ENCODE assay signal across 10 cellular contexts in genomic region chr16:66426112-66427035, GRCh38. TPM values are rescaled to one million over a fixed set of nuclear protein-coding genes. Genes with fewer than 3 reads are reported as not detected.
DNase-seq lines count a peak whose midpoint lies in the region; ATAC-seq and TF ChIP-seq lines count a peak whose summit lies in the region.
"Had no signal": no experiment of that assay in that cellular context is flagged by ENCODE, and none has a peak within 500 bp of the region (broad histone marks: within the 10 kb centered on the region; RNA-seq: fewer than 3 reads in every experiment).

No MANE protein-coding gene starts in this region.

- no peak for TF ChIP-seq CTCF in esophagus muscularis mucosa (IDR thresholded peaks at IDR 0.05)

- ATAC-seq in HG03135 (IDR thresholded peaks at IDR 0.05; ENCODE audit: unreplicated experiment) (no peak), HG03439 (IDR thresholded peaks at IDR 0.05; ENCODE audit: unreplicated experiment) (no peak)

- TF ChIP-seq POLR2A in esophagus muscularis mucosa (IDR thresholded peaks at IDR 0.05; ENCODE audit: low read depth), result no peak

- H3K9ac ChIP-seq in BLaER1 treated with 17β-estradiol and CSF1 and Interleukin-3, amounts not matched to agents 10 nM and 100 nM, result peak overlapping the region in 10 of 11 experiments; percentile 22 to 62 (median 46); a peak in 11 of 22 replicates
- H3K9ac ChIP-seq in NT2/D1 (ENCODE audit: insufficient read length, low read depth), result peak overlapping the region; percentile 29
- H3K9ac ChIP-seq: KMS-11 had no signal

- no peak for DNase-seq in NT2/D1 (ENCODE audit: low read depth, low spot score)
- no peak for DNase-seq in esophagus muscularis mucosa (ENCODE audit: extremely low spot score)
- no peak for DNase-seq in DMS153 treated with DMSO at 0.1 percent for 48 hours (lab: John Stamatoyannopoulos, UW; ENCODE audit: unreplicated experiment)
- no peak for DNase-seq in Kasumi-1 (lab: John Stamatoyannopoulos, UW)

- 7% methylated on average over 28 of the region's 56 CpGs for WGBS in esophagus muscularis mucosa

- intact Hi-C loops in esophagus muscularis mucosa (cut with DNase I), result no loop called here

- H3K4me1 ChIP-seq in BLaER1 treated with 17β-estradiol and CSF1 and Interleukin-3, amounts not matched to agents 10 nM and 100 nM, result peaks cover 15 to 36% (median 19%) of the 10 kb centered on the region in 10 experiments; a peak in 19 of 20 replicates
- H3K4me1 ChIP-seq in NT2/D1 (ENCODE audit: insufficient read depth, insufficient read length) (peaks cover 19% of the 10 kb centered on the region), esophagus muscularis mucosa (peaks cover 11 to 29% (median 21%) of the 10 kb centered on the region in 4 donors), neuron (ENCODE audit: insufficient read depth, low read length) (peaks cover 7% of the 10 kb centered on the region)

- H4K20me1 ChIP-seq in BLaER1 treated with 17β-estradiol and CSF1 and Interleukin-3, amounts not matched to agents 10 nM and 100 nM, result peaks cover 0 to 34% (median 25%) of the 10 kb centered on the region in 11 experiments; a peak in 17 of 22 replicates

- H2AFZ ChIP-seq in neuron (ENCODE audit: low read depth, low read length), result no peak overlapping the region

- H3K9me3 ChIP-seq in BLaER1 treated with 17β-estradiol and CSF1 and Interleukin-3, amounts not matched to agents 10 nM and 100 nM (replicated peaks in 1 of 11), result 0 out of 22 replicates have a peak, but pooled peaks cover 0 to 8% (median 0%) of the 10 kb centered on the region in 11 experiments
- H3K9me3 ChIP-seq in NT2/D1 (ENCODE audit: insufficient read depth, low read length) (no peaks in the 10 kb centered on the region), esophagus muscularis mucosa (peaks cover 0 to 3% (median 0%) of the 10 kb centered on the region in 4 donors), neuron (ENCODE audit: low read length) (peaks cover 2% of the 10 kb centered on the region)

- peak overlapping the region; percentile 42 to 71 (median 59) for H3K4me3 ChIP-seq in BLaER1 treated with 17β-estradiol and CSF1 and Interleukin-3, amounts not matched to agents 10 nM and 100 nM
- H3K4me3 ChIP-seq in NT2/D1 (ENCODE audit: insufficient read length, low read depth) (peak overlapping the region; percentile 31), esophagus muscularis mucosa (peak overlapping the region; percentile 42 to 62 (median 44)), neuron (ENCODE audit: low read length) (peak overlapping the region; percentile 35)

- no peak for TF ChIP-seq EP300 in esophagus muscularis mucosa (IDR thresholded peaks at IDR 0.05)

- H3K36me3 ChIP-seq in BLaER1 treated with 17β-estradiol and CSF1 and Interleukin-3, amounts not matched to agents 10 nM and 100 nM, result no peaks in the 10 kb centered on the region
- H3K36me3 ChIP-seq in NT2/D1 (ENCODE audit: insufficient read depth, insufficient read length, low read length) (no peaks in the 10 kb centered on the region), esophagus muscularis mucosa (no peaks in the 10 kb centered on the region), neuron (ENCODE audit: insufficient read depth, low read length) (no peaks in the 10 kb centered on the region)

- H3K27me3 ChIP-seq in BLaER1 treated with 17β-estradiol and CSF1 and Interleukin-3, amounts not matched to agents 10 nM and 100 nM, result peaks cover 66 to 95% (median 85%) of the 10 kb centered on the region in 11 experiments
- H3K27me3 ChIP-seq in NT2/D1 (ENCODE audit: insufficient read depth, insufficient read length), result peaks cover 71% of the 10 kb centered on the region
- peaks cover 0 to 57% (median 33%) of the 10 kb centered on the region in 4 donors for H3K27me3 ChIP-seq in esophagus muscularis mucosa
- H3K27me3 ChIP-seq in neuron (ENCODE audit: insufficient read depth, low read length), result peaks cover 72% of the 10 kb centered on the region

- no peak overlapping the region; a peak in 1 of 22 replicates for H3K27ac ChIP-seq in BLaER1 treated with 17β-estradiol and CSF1 and Interleukin-3, amounts not matched to agents 10 nM and 100 nM
- H3K27ac ChIP-seq in esophagus muscularis mucosa (replicated peaks in 1 of 4), result no peak overlapping the region
- H3K27ac ChIP-seq: KMS-11 had no signal

- peak overlapping the region; percentile 87 to 99 (median 94) for H3K4me2 ChIP-seq in BLaER1 treated with 17β-estradiol and CSF1 and Interleukin-3, amounts not matched to agents 10 nM and 100 nM
- H3K4me2 ChIP-seq: KMS-11 had no signal

RNA-seq across cellular contexts. Expression of gene BEAN1, which starts 0.7 kb away (rescaled TPM):
- total RNA-seq in esophagus muscularis mucosa, result under 1 TPM in 2 of 4 donors, not detected in 2; 0.23 to 0.50 TPM
- total RNA-seq: mononuclear cell had no signal

RNA-seq across cellular contexts. Expression of gene CDH5, which starts 59.9 kb away (rescaled TPM):
- 10 to 100 TPM; 19.5 to 63.1 (median 50.6) TPM for total RNA-seq in esophagus muscularis mucosa
